ENCODE assay signal across 1 cellular context in genomic region chr11:94153320-94153719, GRCh38.
TF ChIP-seq lines count a peak whose summit lies in the region.

No MANE protein-coding gene starts in this region.

TF ChIP-seq in HepG2, 621 proteins besides CTCF, POLR2A, EP300 and RAD21 (continued from another document and continues in another):
- TF ChIP-seq PATZ1 (CRISPR knock-in tag; IDR thresholded peaks at IDR 0.05) (no peak), MED13 (CRISPR knock-in tag; IDR thresholded peaks at IDR 0.05) (no peak), ZBTB42 (CRISPR knock-in tag; IDR thresholded peaks at IDR 0.05) (no peak), NR2F1 (CRISPR knock-in tag; IDR thresholded peaks at IDR 0.05) (no peak), SATB2 (CRISPR knock-in tag; IDR thresholded peaks at IDR 0.05) (no peak), GATAD2A (CRISPR knock-in tag; IDR thresholded peaks at IDR 0.05) (peak; percentile 56), ZSCAN21 (CRISPR knock-in tag; IDR thresholded peaks at IDR 0.05; ENCODE audit: borderline replicate concordance) (no peak), SMAD3 (CRISPR knock-in tag; IDR thresholded peaks at IDR 0.05) (no peak), ADNP (CRISPR knock-in tag; IDR thresholded peaks at IDR 0.05) (no peak), CBX2 (IDR thresholded peaks at IDR 0.05; ENCODE audit: low read depth, low read length) (no peak), CBX2 (CRISPR knock-in tag; IDR thresholded peaks at IDR 0.05; ENCODE audit: low read depth) (no peak), SNAPC5 (CRISPR knock-in tag; IDR thresholded peaks at IDR 0.05; ENCODE audit: borderline replicate concordance) (no peak), ZFP36L2 (CRISPR knock-in tag; IDR thresholded peaks at IDR 0.05) (no peak), KDM2A (CRISPR knock-in tag; IDR thresholded peaks at IDR 0.05; ENCODE audit: borderline replicate concordance, low read depth) (no peak), ZFP36L1 (CRISPR knock-in tag; IDR thresholded peaks at IDR 0.05) (no peak), SPEN (CRISPR knock-in tag; IDR thresholded peaks at IDR 0.05; ENCODE audit: low read depth) (no peak), HNF1A (IDR thresholded peaks at IDR 0.05; ENCODE audit: low read depth) (no peak), HNF1A (CRISPR knock-in tag; IDR thresholded peaks at IDR 0.05; ENCODE audit: borderline replicate concordance) (no peak), SRF (IDR thresholded peaks at IDR 0.05; ENCODE audit: low read depth, low read length) (no peak), FOXA3 (CRISPR knock-in tag; IDR thresholded peaks at IDR 0.05) (no peak; the same call in 1 of the 2 replicates), HNRNPUL1 (IDR thresholded peaks at IDR 0.05; ENCODE audit: low read depth, low read length) (no peak), PAXIP1 (CRISPR knock-in tag; conservative IDR thresholded peaks at IDR 0.05) (peak; percentile 85), ZNF274 (CRISPR knock-in tag; IDR thresholded peaks at IDR 0.05) (no peak), ZNF800 (CRISPR knock-in tag; IDR thresholded peaks at IDR 0.05) (no peak), ZNF629 (CRISPR knock-in tag; conservative IDR thresholded peaks at IDR 0.05) (no peak), ZNF317 (CRISPR knock-in tag; IDR thresholded peaks at IDR 0.05) (no peak), ZSCAN9 (CRISPR knock-in tag; IDR thresholded peaks at IDR 0.05; ENCODE audit: borderline replicate concordance) (peak; percentile 37; the same call in 1 of the 2 replicates), KAT8 (CRISPR knock-in tag; IDR thresholded peaks at IDR 0.05) (no peak), RBM22 (optimal IDR thresholded peaks at IDR 0.05; ENCODE audit: low read length) (no peak), IRX3 (CRISPR knock-in tag; IDR thresholded peaks at IDR 0.05; ENCODE audit: borderline replicate concordance, low read depth) (no peak), MXI1 (IDR thresholded peaks at IDR 0.05; ENCODE audit: borderline replicate concordance, low read depth, low read length) (no peak), ELF4 (CRISPR knock-in tag; IDR thresholded peaks at IDR 0.05; ENCODE audit: borderline replicate concordance) (no peak), ZBTB7A (CRISPR knock-in tag; IDR thresholded peaks at IDR 0.05) (no peak), PTBP1 (IDR thresholded peaks at IDR 0.05; ENCODE audit: low read depth, low read length, poor library complexity, severe bottlenecking) (no peak), ZNF75D (CRISPR knock-in tag; IDR thresholded peaks at IDR 0.05; ENCODE audit: borderline replicate concordance) (no peak), CCAR2 (optimal IDR thresholded peaks at IDR 0.05; ENCODE audit: low read depth, low read length) (no peak), ZNF883 (CRISPR knock-in tag; IDR thresholded peaks at IDR 0.05; ENCODE audit: not compliant biosample characterization) (no peak), JUN (CRISPR knock-in tag; IDR thresholded peaks at IDR 0.05) (no peak), PHF8 (CRISPR knock-in tag; IDR thresholded peaks at IDR 0.05) (no peak), CCDC6 (CRISPR knock-in tag; IDR thresholded peaks at IDR 0.05) (no peak), ZNF580 (CRISPR knock-in tag; IDR thresholded peaks at IDR 0.05; ENCODE audit: borderline replicate concordance, low read depth) (no peak; the same call in 1 of the 2 replicates), SRSF4 (IDR thresholded peaks at IDR 0.05; ENCODE audit: low read depth, low read length, poor library complexity, severe bottlenecking) (no peak), FOSL2 (CRISPR knock-in tag; IDR thresholded peaks at IDR 0.05) (no peak), ZNF235 (CRISPR knock-in tag; IDR thresholded peaks at IDR 0.05; ENCODE audit: borderline replicate concordance) (no peak), HIVEP1 (CRISPR knock-in tag; IDR thresholded peaks at IDR 0.05) (no peak), HDAC6 (IDR thresholded peaks at IDR 0.05; ENCODE audit: low read depth, low read length) (no peak), THYN1 (CRISPR knock-in tag; IDR thresholded peaks at IDR 0.05; ENCODE audit: borderline replicate concordance, low read depth) (no peak), IKZF4 (CRISPR knock-in tag; IDR thresholded peaks at IDR 0.05; ENCODE audit: borderline replicate concordance, low read depth, not compliant biosample characterization) (no peak), HES4 (CRISPR knock-in tag; IDR thresholded peaks at IDR 0.05; ENCODE audit: borderline replicate concordance) (no peak), KIAA2018 (CRISPR knock-in tag; IDR thresholded peaks at IDR 0.05; ENCODE audit: borderline replicate concordance) (no peak)
